Comparison of ENCODE assay signal across 8 cellular contexts in genomic region chrX:41335590-41336331, GRCh38. TPM values are rescaled to one million over a fixed set of nuclear protein-coding genes. Genes with fewer than 3 reads are reported as not detected.
DNase-seq lines count a peak whose midpoint lies in the region; TF ChIP-seq lines count a peak whose summit lies in the region.

No MANE protein-coding gene starts in this region.

- no peaks in the 10 kb centered on the region for H3F3A ChIP-seq in neural cell (ENCODE audit: insufficient read depth, low read length, poor library complexity, severe bottlenecking)

- peaks cover 31% of the 10 kb centered on the region for H4K20me1 ChIP-seq in neural cell (ENCODE audit: insufficient read depth)

- H3K4me3 Mint-ChIP-seq in CD14-positive monocyte: peak overlapping the region; percentile 92 to 94

- H3K27me3 ChIP-seq in dorsolateral prefrontal cortex (no peaks in the 10 kb centered on the region), neural cell (ENCODE audit: insufficient read depth, low read depth, low read length) (no peaks in the 10 kb centered on the region)

- peaks cover 0 to 6% (median 0%) of the 10 kb centered on the region in 7 donors for H3K9me3 Mint-ChIP-seq in CD14-positive monocyte

- TF ChIP-seq CTCF in CD14-positive monocyte (IDR thresholded peaks at IDR 0.05) (no peak), dorsolateral prefrontal cortex (IDR thresholded peaks at IDR 0.05 in 54 of 56, conservative IDR thresholded peaks at IDR 0.05 in 2 of 56; ENCODE audit: low read depth in 1 of 56, partially characterized antibody in 56 of 56) (no peak), neural cell (IDR thresholded peaks at IDR 0.05; ENCODE audit: poor library complexity, severe bottlenecking) (no peak)

- peaks cover 31% of the 10 kb centered on the region for H3K4me1 Mint-ChIP-seq in CD14-positive monocyte

- H3K36me3 Mint-ChIP-seq in CD14-positive monocyte: peaks cover 26 to 48% of the 10 kb centered on the region in 2 donors

- H3K27me3 Mint-ChIP-seq in CD14-positive monocyte (ENCODE audit: low read depth in 3 of 3): peaks cover 0 to 16% (median 0%) of the 10 kb centered on the region in 3 donors

- TF ChIP-seq RAD21 in neural cell (conservative IDR thresholded peaks at IDR 0.05): no peak

- peaks cover 57% of the 10 kb centered on the region for H3K79me2 ChIP-seq in neural cell (replicated peaks; ENCODE audit: insufficient read depth, low read length)

- no peak for TF ChIP-seq EP300 in neural cell (conservative IDR thresholded peaks at IDR 0.05; ENCODE audit: poor library complexity, severe bottlenecking)

- H3K36me3 ChIP-seq in neural cell (ENCODE audit: insufficient read depth, low read length): no peaks in the 10 kb centered on the region

- H3K9ac ChIP-seq in neural cell (ENCODE audit: low read length): peak overlapping the region; percentile 100

- peak overlapping the region; percentile 100 for H3K27ac Mint-ChIP-seq in CD14-positive monocyte

- intact Hi-C loops in CD14-positive monocyte (cut with micrococcal nuclease): loop anchor here (5.0 to 10.0 kb wide), 2 partner anchors 47 to 61 kb away; no protein-coding TSS in a partner anchor
- intact Hi-C loops in dorsolateral prefrontal cortex (cut with DNase I): loop anchor here (5.0 to 10.0 kb wide), 3 partner anchors 109 to 248 kb away; partner anchors contain the start of genes NYX (in 1 of the 2) and USP9X (in 1 of the 2)

- H3K9me2 ChIP-seq in neural cell (ENCODE audit: insufficient read depth, low read length): no peaks in the 10 kb centered on the region

- peak overlapping the region; percentile 86 for H3K4me2 ChIP-seq in neural cell (ENCODE audit: low read length)

- DNase-seq in CD14-positive monocyte (ENCODE audit: low spot score) (no peak), NAMALWA (ENCODE audit: low spot score) (peak; percentile 24), dorsolateral prefrontal cortex (no peak), middle frontal gyrus (ENCODE audit: extremely low spot score, low spot score) (no peak), NCI-H2107 treated with DMSO at 0.1 percent for 48 hours (lab: John Stamatoyannopoulos, UW; ENCODE audit: unreplicated experiment) (no peak), NCI-H2081 (lab: John Stamatoyannopoulos, UW) (no peak), cerebellar nuclear complex (lab: John Stamatoyannopoulos, UW) (no peak)

- H3K4me3 ChIP-seq in dorsolateral prefrontal cortex (peak overlapping the region; percentile 51 to 100 (median 97)), neural cell (ENCODE audit: low read length) (peak overlapping the region; percentile 82)

- no peaks in the 10 kb centered on the region for H3K9me3 ChIP-seq in neural cell (ENCODE audit: low read length)

- H2AFZ ChIP-seq in neural cell (ENCODE audit: low read depth, low read length): no peak overlapping the region

- H3K27ac ChIP-seq in dorsolateral prefrontal cortex (peak overlapping the region in 58 of 59 donors; percentile 15 to 100 (median 100)), neural cell (ENCODE audit: low read length) (peak overlapping the region; percentile 100)

TF ChIP-seq in neural cell, 6 proteins besides CTCF, POLR2A, EP300 and RAD21:
- no peak for TF ChIP-seq EZH2 (IDR thresholded peaks at IDR 0.05; ENCODE audit: borderline replicate concordance, insufficient read depth, low read length, poor library complexity, severe bottlenecking)

RNA-seq across cellular contexts. Expression of gene DDX3X, which starts 1.8 kb away (rescaled TPM):
- polyA plus RNA-seq in CD14-positive monocyte: 100 to 1,000 TPM; 200 to 280 TPM
- 100 to 1,000 TPM; 125 to 336 (median 218) TPM for total RNA-seq in dorsolateral prefrontal cortex
- polyA plus RNA-seq in neural cell: 165 TPM in 2 replicates
- polyA minus RNA-seq in neural cell: 319 and 366 TPM in 2 replicates
